1 cellular context compared by ENCODE assay signal in genomic region chr7:45623740-45624391, GRCh38.
TF ChIP-seq lines count a peak whose summit lies in the region.

No MANE protein-coding gene starts in this region.

TF ChIP-seq in H1, 55 proteins besides CTCF, POLR2A, EP300 and RAD21 (continued from another document):
- TF ChIP-seq CHD7 (IDR thresholded peaks at IDR 0.05; ENCODE audit: insufficient replicate concordance, low read length) (no peak), USF2 (IDR thresholded peaks at IDR 0.05; ENCODE audit: low read length) (no peak), POU5F1 (IDR thresholded peaks at IDR 0.05; ENCODE audit: low read depth, low read length) (no peak), CHD1 (IDR thresholded peaks at IDR 0.05; ENCODE audit: low read depth, low read length) (no peak), TAF7 (optimal IDR thresholded peaks at IDR 0.05; ENCODE audit: borderline replicate concordance, low read depth, low read length) (no peak), ATF2 (IDR thresholded peaks at IDR 0.05; ENCODE audit: low read length) (no peak), ATF3 (IDR thresholded peaks at IDR 0.05; ENCODE audit: insufficient read depth, low read depth, low read length) (no peak), BRCA1 (IDR thresholded peaks at IDR 0.05; ENCODE audit: low read depth, low read length) (no peak)
